ENCODE assay signal across 16 cellular contexts in genomic region chr17:17906418-17907215, GRCh38.
A peak's percentile ranks its signal among the peaks of the same experiment; 100 is the strongest.
DNase-seq lines count a peak whose midpoint lies in the region; ATAC-seq, FAIRE-seq and TF ChIP-seq lines count a peak whose summit lies in the region.
"Had no signal": no experiment of that assay in that cellular context is flagged by ENCODE, and none has a peak within 500 bp of the region (broad histone marks: within the 10 kb centered on the region; RNA-seq: fewer than 3 reads in every experiment).

No MANE protein-coding gene starts in this region.

- no peak overlapping the region for H3K4me3 Mint-ChIP-seq in nephron

- H4K20me1 ChIP-seq in endothelial cell of umbilical vein (replicated peaks; ENCODE audit: control insufficient read depth, extremely low read depth, insufficient read depth, low read length): no peaks in the 10 kb centered on the region

- no TSS peak for BruUV-seq in endothelial cell of umbilical vein (replicated peaks; lab: Mats Ljungman, UMichigan)

- no peaks in the 10 kb centered on the region for H3K27me3 ChIP-seq in endothelial cell of umbilical vein (ENCODE audit: control insufficient read depth in 2 of 2, insufficient read depth in 2 of 2, low read length in 2 of 2)
- H3K27me3 ChIP-seq: neutrophil, tibial artery had no signal

- peak overlapping the region; percentile 3 for H3K27ac ChIP-seq in endothelial cell of umbilical vein (ENCODE audit: insufficient read depth, low read depth, low read length)
- H3K27ac ChIP-seq: neutrophil, tibial artery had no signal

- intact Hi-C loops in cardiac septum (cut with DNase I) (no loop called here), Right ventricle myocardium superior (cut with DNase I) (no loop called here), endothelial cell of umbilical vein (cut with micrococcal nuclease) (no loop called here)

- no peaks in the 10 kb centered on the region for H3K36me3 ChIP-seq in endothelial cell of umbilical vein (ENCODE audit: control insufficient read depth in 2 of 2, extremely low read depth in 1 of 2, insufficient read depth in 2 of 2, low read length in 2 of 2)

- no peak for ATAC-seq in Right ventricle myocardium superior (ENCODE audit: poor library complexity)
- no peak for ATAC-seq in GM21515 (IDR thresholded peaks at IDR 0.05; ENCODE audit: unreplicated experiment)
- ATAC-seq: activated CD4-positive, CD25-positive, alpha-beta regulatory T cell treated with anti-CD3 and anti-CD28 coated beads, Interleukin-2, amount 50 U/mL, for 24 hours had no signal

- no peaks in the 10 kb centered on the region for H3K27me3 Mint-ChIP-seq in nephron (ENCODE audit: low read depth)

- peak; percentile 78 for FAIRE-seq in endothelial cell of umbilical vein (lab: Jason Lieb, UNC)
- peak; percentile 9 for FAIRE-seq in urothelium cell line (lab: Jason Lieb, UNC)

- POLR2A ChIA-PET in endothelial cell of umbilical vein (lab: Charles Lee): no interaction called here

- TF ChIP-seq CTCF in endothelial cell of umbilical vein (IDR thresholded peaks at IDR 0.05; ENCODE audit: extremely low read depth in 1 of 2, insufficient read depth in 1 of 2, low read depth in 1 of 2, low read length in 2 of 2) (no peak), nephron (IDR thresholded peaks at IDR 0.05; ENCODE audit: unreplicated experiment in 3 of 3) (no peak)

- H3K4me1 Mint-ChIP-seq in nephron: peaks cover 30% of the 10 kb centered on the region

- no peaks in the 10 kb centered on the region for H3K9me1 ChIP-seq in endothelial cell of umbilical vein (replicated peaks; ENCODE audit: control insufficient read depth, extremely low read depth, insufficient read depth, low read length)

- H3K9me3 ChIP-seq in endothelial cell of umbilical vein (replicated peaks; ENCODE audit: control insufficient read depth, insufficient read depth, low read length): no peaks in the 10 kb centered on the region
- H3K9me3 ChIP-seq: neutrophil, tibial artery had no signal

- peak; percentile 20 for DNase-seq in cardiac septum (ENCODE audit: low spot score)
- no peak for DNase-seq in Right ventricle myocardium superior
- peak; percentile 66 for DNase-seq in endothelial cell of umbilical vein (ENCODE audit: low read depth, low spot score)
- no peak for DNase-seq in urothelium cell line (ENCODE audit: low spot score)
- no peak for DNase-seq in activated CD4-positive, alpha-beta T cell treated with anti-CD3 and anti-CD28 coated beads for 1 hour
- no peak for DNase-seq in NCI-H2029 (lab: John Stamatoyannopoulos, UW)
- DNase-seq: anterior cingulate cortex, HCEC 1CT, Karpas-422, NCI-H526 treated with DMSO at 0.1 percent for 48 hours, tibial artery had no signal

- no peaks in the 10 kb centered on the region for H3K9me3 Mint-ChIP-seq in nephron

- H3K27ac Mint-ChIP-seq in nephron: peak overlapping the region in 2 of 3 experiments; percentile 45 to 56

- CTCF ChIA-PET in endothelial cell of umbilical vein (lab: Charles Lee): interaction anchor here (0.6 to 2.5 kb wide), 5 partner anchors 10 to 46 kb away, joined by 3 to 12 read pairs (median 4); no protein-coding TSS in a partner anchor

- H3K9ac ChIP-seq in endothelial cell of umbilical vein (replicated peaks; ENCODE audit: extremely low read depth, insufficient read depth, low read length): no peak overlapping the region

- H2AFZ ChIP-seq in endothelial cell of umbilical vein (ENCODE audit: low read depth, low read length): peak overlapping the region; percentile 41

- no peak for TF ChIP-seq POLR2A in endothelial cell of umbilical vein (IDR thresholded peaks at IDR 0.05; ENCODE audit: low read depth, low read length)

- H3K4me1 ChIP-seq in endothelial cell of umbilical vein (ENCODE audit: control insufficient read depth, extremely low read depth, insufficient read depth, low read length): peaks cover 14% of the 10 kb centered on the region

- H3K4me2 ChIP-seq in endothelial cell of umbilical vein (ENCODE audit: insufficient read depth, low read length): peak overlapping the region; percentile 8

- dilution Hi-C loops in endothelial cell of umbilical vein (cut with MboI; ENCODE audit: extremely low pct_ligation_motif_present, low sequenced_read_pairs): no loop called here

- no peaks in the 10 kb centered on the region for H3K79me2 ChIP-seq in endothelial cell of umbilical vein (ENCODE audit: control insufficient read depth, insufficient read depth, low read length)

- H3K36me3 Mint-ChIP-seq in nephron (ENCODE audit: low read depth): peaks cover 18% of the 10 kb centered on the region

- no peak overlapping the region for H3K4me3 ChIP-seq in endothelial cell of umbilical vein (replicated peaks in 1 of 3; ENCODE audit: insufficient read depth in 1 of 3, low read depth in 1 of 3, low read length in 3 of 3)
- H3K4me3 ChIP-seq: skin epidermis, tibial artery had no signal

TF ChIP-seq in endothelial cell of umbilical vein, 7 proteins besides CTCF, POLR2A, EP300 and RAD21:
- no peak for TF ChIP-seq POLR2AphosphoS5 (IDR thresholded peaks at IDR 0.05; ENCODE audit: insufficient read depth, low read depth, low read length)
- no peak for TF ChIP-seq MAX (IDR thresholded peaks at IDR 0.05; ENCODE audit: insufficient read depth, insufficient read length)
- TF ChIP-seq JUN (IDR thresholded peaks at IDR 0.05; ENCODE audit: borderline replicate concordance, insufficient read depth, insufficient read length, low read depth): no peak

Comparison
In these comparisons a context has a peak if more than half of its experiments do, and no peak if none do; other contexts are left out.
1. DNase-seq: peak in cardiac septum (single experiment) and endothelial cell of umbilical vein (single experiment); none in Right ventricle myocardium superior (single experiment), urothelium cell line (single experiment), activated CD4-positive, alpha-beta T cell treated with anti-CD3 and anti-CD28 coated beads for 1 hour (single experiment) and NCI-H2029 (single experiment).